12 cellular contexts compared by ENCODE assay signal in genomic region chr1:223775054-223775453, GRCh38.
DNase-seq lines count a peak whose midpoint lies in the region; ATAC-seq and TF ChIP-seq lines count a peak whose summit lies in the region.
"Had no signal": no experiment of that assay in that cellular context is flagged by ENCODE, and none has a peak within 500 bp of the region (broad histone marks: within the 10 kb centered on the region; RNA-seq: fewer than 3 reads in every experiment).

No MANE protein-coding gene starts in this region.

- peaks cover 16% of the 10 kb centered on the region for H3K4me1 Mint-ChIP-seq in CD4-positive, alpha-beta T cell (ENCODE audit: low read depth)
- peaks cover 45% of the 10 kb centered on the region for H3K4me1 Mint-ChIP-seq in nephron

- H3K27ac Mint-ChIP-seq in CD4-positive, alpha-beta T cell: peak overlapping the region; percentile 45
- peak overlapping the region; percentile 38 to 72 (median 59) for H3K27ac Mint-ChIP-seq in nephron
- H3K27ac Mint-ChIP-seq: neural progenitor cell had no signal

- no peak overlapping the region for H3K27ac ChIP-seq in CD4-positive, alpha-beta T cell (ENCODE audit: low read depth, low read length)
- H3K27ac ChIP-seq in RWPE1: no peak overlapping the region
- H3K27ac ChIP-seq: neural progenitor cell had no signal

- TF ChIP-seq CTCF in CD4-positive, alpha-beta T cell (IDR thresholded peaks at IDR 0.05): no peak
- TF ChIP-seq CTCF in Loucy (conservative IDR thresholded peaks at IDR 0.05; ENCODE audit: low read length) (no peak), nephron (IDR thresholded peaks at IDR 0.05; ENCODE audit: unreplicated experiment in 3 of 3) (no peak), RWPE1 (conservative IDR thresholded peaks at IDR 0.05; ENCODE audit: low read depth) (no peak)

- intact Hi-C loops in CD4-positive, alpha-beta T cell (cut with DNase I, micrococcal nuclease): no loop called here

- no peak for ATAC-seq in CD4-positive, alpha-beta T cell (ENCODE audit: poor library complexity)
- ATAC-seq in GM18873 (IDR thresholded peaks at IDR 0.05; ENCODE audit: low FRiP score, unreplicated experiment): no peak
- no peak for ATAC-seq in GM21367 (IDR thresholded peaks at IDR 0.05; ENCODE audit: unreplicated experiment)
- ATAC-seq in HG02885 (IDR thresholded peaks at IDR 0.05; ENCODE audit: poor library complexity, unreplicated experiment): no peak

- CTCF ChIA-PET in CD4-positive, alpha-beta T cell (lab: Charles Lee): interaction anchor here (0.8 to 1.1 kb wide), 2 partner anchors 26 to 65 kb away, joined by 3 read pairs; no protein-coding TSS in a partner anchor
- CTCF ChIA-PET in RWPE1 (lab: Yijun Ruan, JAX): interaction anchor here (1.6 kb wide), 1 partner anchor 13 kb away, joined by 4 read pairs; no protein-coding TSS in a partner anchor

- no peak overlapping the region for H3K4me3 Mint-ChIP-seq in CD4-positive, alpha-beta T cell
- H3K4me3 Mint-ChIP-seq in nephron: no peak overlapping the region
- H3K4me3 Mint-ChIP-seq: neural progenitor cell had no signal

- H3K9me3 ChIP-seq in CD4-positive, alpha-beta T cell (ENCODE audit: control insufficient read depth, low read length): no peaks in the 10 kb centered on the region
- H3K9me3 ChIP-seq in Loucy (ENCODE audit: insufficient read depth, low read depth, low read length): no peaks in the 10 kb centered on the region
- H3K9me3 ChIP-seq: SJSA1 had no signal

- no peak overlapping the region for H2AFZ ChIP-seq in Loucy (ENCODE audit: low read length)
- H2AFZ ChIP-seq: neural progenitor cell had no signal

- 0 out of 2 replicates have a peak, but pooled peaks cover 3% of the 10 kb centered on the region for H3F3A ChIP-seq in Loucy (ENCODE audit: low read depth)

- H3K36me3 ChIP-seq in Loucy (ENCODE audit: insufficient read depth, low read length): peaks cover 20% of the 10 kb centered on the region; the same call in 1 of the 2 replicates

- no peak for DNase-seq in CD4-positive, alpha-beta T cell
- DNase-seq in dedifferentiated amniotic fluid mesenchymal stem cell (ENCODE audit: extremely low spot score): peak; percentile 42
- DNase-seq in RWPE1 (ENCODE audit: low spot score): no peak
- DNase-seq: NCI-H1105 treated with DMSO at 0.1 percent for 48 hours, NCI-H526 treated with DMSO at 0.1 percent for 48 hours had no signal

- no peaks in the 10 kb centered on the region for H3K27me3 Mint-ChIP-seq in CD4-positive, alpha-beta T cell
- no peaks in the 10 kb centered on the region for H3K27me3 Mint-ChIP-seq in nephron (ENCODE audit: low read depth)

- no peaks in the 10 kb centered on the region for H4K20me1 ChIP-seq in Loucy (ENCODE audit: insufficient read depth, low read length, poor library complexity, severe bottlenecking)

- no peaks in the 10 kb centered on the region for H3K9me2 ChIP-seq in Loucy (replicated peaks; ENCODE audit: low read depth, low read length)

- H3K36me3 Mint-ChIP-seq in CD4-positive, alpha-beta T cell (ENCODE audit: low read depth): peaks cover 90% of the 10 kb centered on the region
- peaks cover 89% of the 10 kb centered on the region for H3K36me3 Mint-ChIP-seq in nephron (ENCODE audit: low read depth)

- POLR2A ChIA-PET in CD4-positive, alpha-beta T cell (lab: Charles Lee): no interaction called here
- POLR2A ChIA-PET in RWPE1 (lab: Yijun Ruan, JAX; ENCODE audit: low non-redundant PET): no interaction called here

- no peak overlapping the region for H3K9ac ChIP-seq in Loucy (ENCODE audit: low read depth, low read length, poor library complexity, severe bottlenecking)
- H3K9ac ChIP-seq: neural progenitor cell had no signal

- peak overlapping the region; percentile 45 for H3K4me2 ChIP-seq in Loucy (ENCODE audit: low read depth, low read length, poor library complexity, severe bottlenecking)
- H3K4me2 ChIP-seq: neural progenitor cell had no signal

- H3K4me3 ChIP-seq in Loucy (ENCODE audit: low read length, poor library complexity, severe bottlenecking): no peak overlapping the region
- H3K4me3 ChIP-seq: neural progenitor cell, SJSA1 had no signal

- H3K4me1 ChIP-seq in Loucy (ENCODE audit: insufficient read depth, low read length, poor library complexity, severe bottlenecking): peaks cover 20% of the 10 kb centered on the region

- H3K79me2 ChIP-seq in Loucy (ENCODE audit: insufficient read depth, low read length): no peaks in the 10 kb centered on the region

- H3K27me3 ChIP-seq in CD4-positive, alpha-beta T cell (ENCODE audit: control insufficient read depth, insufficient read depth, low read length): no peaks in the 10 kb centered on the region
- H3K27me3 ChIP-seq in Loucy (ENCODE audit: insufficient read depth, low read length, poor library complexity, severe bottlenecking): no peaks in the 10 kb centered on the region
- H3K27me3 ChIP-seq: neural progenitor cell, SJSA1 had no signal

- no peaks in the 10 kb centered on the region for H3K9me3 Mint-ChIP-seq in CD4-positive, alpha-beta T cell
- no peaks in the 10 kb centered on the region for H3K9me3 Mint-ChIP-seq in nephron
- H3K9me3 Mint-ChIP-seq: neural progenitor cell had no signal
